Comparison of ENCODE assay signal across 9 cellular contexts in the genomic region with DNA sequence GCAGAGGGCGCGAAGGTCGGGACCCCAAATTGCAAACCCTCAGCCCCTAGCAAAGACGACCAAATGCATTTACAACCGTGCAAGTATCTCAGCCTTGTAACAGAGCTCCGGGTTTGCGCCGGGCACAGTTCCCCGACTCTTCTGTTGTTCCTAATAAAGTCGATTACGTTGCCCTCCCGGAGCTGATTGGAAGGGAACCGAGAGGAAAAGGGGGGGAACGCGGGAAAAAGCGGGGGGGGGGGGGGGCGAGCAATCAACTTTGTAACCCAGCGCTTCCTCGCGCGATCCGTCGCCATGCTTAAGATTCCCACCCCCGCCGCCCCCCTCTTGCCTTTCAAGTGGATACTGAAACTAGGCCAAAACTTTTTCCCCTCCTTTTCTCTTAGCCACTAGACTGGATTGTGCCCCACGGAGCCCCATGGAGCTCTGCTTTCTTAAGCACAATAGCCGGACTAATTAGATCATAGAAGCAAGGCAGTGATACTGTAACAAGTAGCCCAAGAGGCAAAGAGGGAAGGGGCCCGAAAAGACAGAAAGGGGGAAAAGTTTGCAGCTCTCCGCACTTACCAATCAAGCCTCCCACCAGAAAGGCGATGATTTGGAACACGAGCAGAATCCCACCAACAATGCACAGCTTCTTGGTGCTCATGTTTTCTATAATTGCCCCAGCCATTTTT. TPM values are rescaled to one million over a fixed set of nuclear protein-coding genes. Genes with fewer than 3 reads are reported as not detected.
DNase-seq lines count a peak whose midpoint lies in the region; ATAC-seq, FAIRE-seq and TF ChIP-seq lines count a peak whose summit lies in the region.
"Had no signal": no experiment of that assay in that cellular context is flagged by ENCODE, and none has a peak within 500 bp of the region (broad histone marks: within the 10 kb centered on the region; RNA-seq: fewer than 3 reads in every experiment).

No MANE protein-coding gene starts in this region.

- intact Hi-C loops in PC-9 (cut with micrococcal nuclease; ENCODE audit: unreplicated experiment) (loop anchor here (2.0 to 10.0 kb wide), 3 partner anchors 57 to 113 kb away; no protein-coding TSS in a partner anchor), upper lobe of right lung (cut with DNase I) (no loop called here)

- H4K20me1 ChIP-seq in PC-9 (ENCODE audit: insufficient read depth) = no peaks in the 10 kb centered on the region

- CTCF ChIA-PET in PC-9 (lab: Charles Lee) = interaction anchor here (0.6 to 0.8 kb wide), 4 partner anchors 13 to 248 kb away, joined by 3 to 10 read pairs (median 6); no protein-coding TSS in a partner anchor

- H2AFZ ChIP-seq in PC-9 = peak overlapping the region; percentile 90

- H3K27ac ChIP-seq in PC-9 (no peak overlapping the region), epithelial cell of prostate (peak overlapping the region; percentile 43), upper lobe of right lung (peak overlapping the region; percentile 77)
- H3K27ac ChIP-seq: 22Rv1 had no signal

- H3K9me3 ChIP-seq in PC-9 (ENCODE audit: insufficient read depth, low read depth) (no peaks in the 10 kb centered on the region), upper lobe of right lung (no peaks in the 10 kb centered on the region)

- H3K4me3 ChIP-seq in PC-9 = peak overlapping the region; percentile 61
- H3K4me3 ChIP-seq in upper lobe of right lung = peak overlapping the region; percentile 77

- peaks cover 6% of the 10 kb centered on the region; the same call in 1 of the 2 replicates for H3K4me1 ChIP-seq in PC-9 (replicated peaks; ENCODE audit: insufficient read depth)
- no peaks in the 10 kb centered on the region for H3K4me1 ChIP-seq in upper lobe of right lung

- DNase-seq in DMS153 (lab: John Stamatoyannopoulos, UW) (peak; percentile 14), DMS153 treated with DMSO at 0.1 percent for 48 hours (lab: John Stamatoyannopoulos, UW; ENCODE audit: unreplicated experiment) (no peak), PC-9 (peak in 1 of 2 experiments; percentile 10), epithelial cell of prostate (ENCODE audit: low read depth, low spot score) (no peak), midbrain (lab: John Stamatoyannopoulos, UW) (peak; percentile 50), upper lobe of right lung (peak; percentile 81), GM19239 (ENCODE audit: insufficient read length, low spot score) (no peak), T-helper 2 cell (no peak)

- H3K79me2 ChIP-seq in PC-9 (ENCODE audit: low read depth) = no peaks in the 10 kb centered on the region

- POLR2A ChIA-PET in PC-9 (lab: Charles Lee; ENCODE audit: unreplicated experiment) = interaction anchor here (0.6 to 1.3 kb wide), 3 partner anchors 34 to 68 kb away, joined by 4 to 7 read pairs (median 6); no protein-coding TSS in a partner anchor

- no peaks in the 10 kb centered on the region; the same call in 1 of the 2 replicates for H3F3A ChIP-seq in PC-9 (ENCODE audit: insufficient read depth, low read depth)

- TF ChIP-seq CTCF in PC-9 (conservative IDR thresholded peaks at IDR 0.05) (no peak), upper lobe of right lung (IDR thresholded peaks at IDR 0.05) (no peak)

- no peaks in the 10 kb centered on the region for H3K9me2 ChIP-seq in PC-9 (ENCODE audit: insufficient read depth)

- FAIRE-seq in GM19239 (lab: Jason Lieb, UNC) = no peak

- H3K36me3 ChIP-seq in PC-9 (ENCODE audit: low read depth) (no peaks in the 10 kb centered on the region), upper lobe of right lung (no peaks in the 10 kb centered on the region)

- peaks cover 4% of the 10 kb centered on the region for H3K27me3 ChIP-seq in PC-9 (ENCODE audit: insufficient read depth, low read depth)
- no peaks in the 10 kb centered on the region for H3K27me3 ChIP-seq in upper lobe of right lung

- peak; percentile 65 for ATAC-seq in upper lobe of right lung

- TSS peak; percentile 56 for BruUV-seq in PC-9 (replicated peaks; lab: Mats Ljungman, UMichigan)

- peak overlapping the region; percentile 84 for H3K4me2 ChIP-seq in PC-9

RNA-seq across cellular contexts. Expression of a gene that starts 0.6 kb away (rescaled TPM):
- total RNA-seq in PC-9 (2021) (19.8 and 30.5 TPM in 2 replicates), upper lobe of right lung (89.8 TPM)

Comparison
In these comparisons a context has a peak if more than half of its experiments do, and no peak if none do; other contexts are left out.
1. DNase-seq: peak in DMS153 (single experiment), midbrain (single experiment) and upper lobe of right lung (single experiment); none in DMS153 treated with DMSO at 0.1 percent for 48 hours (single experiment), epithelial cell of prostate (single experiment), GM19239 (single experiment) and T-helper 2 cell (0 of 5).